18 cellular contexts compared by ENCODE assay signal in the genomic region with DNA sequence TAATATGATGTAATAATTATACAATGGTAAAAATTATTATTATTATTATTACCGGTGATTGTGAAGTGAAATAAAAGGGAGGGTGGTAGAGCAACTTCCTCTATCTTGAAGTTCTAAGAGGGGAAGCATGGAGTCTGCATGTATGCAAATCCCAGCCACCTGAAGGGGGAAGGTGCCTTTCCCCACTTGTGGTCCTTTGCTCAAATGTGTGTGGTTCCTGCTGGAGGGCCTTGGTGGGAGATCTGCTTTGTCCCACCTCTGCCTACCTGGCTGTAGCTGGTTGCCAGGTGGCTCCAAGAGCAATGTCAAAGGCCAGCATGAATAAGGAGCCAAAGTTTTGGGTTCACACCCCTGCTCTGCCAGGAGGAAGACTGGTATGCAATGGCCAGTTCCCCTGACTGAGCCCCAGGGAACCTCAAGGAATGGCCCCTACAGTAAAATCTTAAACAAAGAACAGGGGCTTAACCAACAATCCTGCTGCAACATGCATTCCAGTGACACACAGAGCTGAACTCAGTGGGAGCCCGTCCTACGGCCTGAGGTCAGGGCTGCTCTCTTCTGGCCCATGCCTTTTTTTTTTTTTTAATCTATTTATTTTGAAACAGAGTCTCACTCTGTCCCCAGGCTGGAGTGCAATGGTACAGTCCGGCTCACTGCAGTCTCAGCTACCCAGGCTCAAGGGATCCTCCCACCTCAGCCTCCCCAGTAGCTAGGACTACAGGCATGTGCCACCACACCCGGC. TPM values are rescaled to one million over a fixed set of nuclear protein-coding genes. Genes with fewer than 3 reads are reported as not detected.
DNase-seq lines count a peak whose midpoint lies in the region; ATAC-seq and TF ChIP-seq lines count a peak whose summit lies in the region.
"Had no signal": no experiment of that assay in that cellular context is flagged by ENCODE, and none has a peak within 500 bp of the region (broad histone marks: within the 10 kb centered on the region; RNA-seq: fewer than 3 reads in every experiment).

No MANE protein-coding gene starts in this region.

- no peak overlapping the region for H3K4me3 ChIP-seq in H7 (ENCODE audit: insufficient read depth, low read depth, low read length)
- no peak overlapping the region for H3K4me3 ChIP-seq in osteoblast (ENCODE audit: insufficient read depth, low read length)
- no peak overlapping the region for H3K4me3 ChIP-seq in upper lobe of left lung
- H3K4me3 ChIP-seq: adrenal gland, gastrocnemius medialis, right lobe of liver, tibial artery had no signal

- TF ChIP-seq POLR2A in Raji (IDR thresholded peaks at IDR 0.05; ENCODE audit: insufficient read depth, low read depth, low read length) (peak; percentile 60), upper lobe of left lung (IDR thresholded peaks at IDR 0.05) (no peak)

- H4K20me1 ChIP-seq in osteoblast (ENCODE audit: insufficient read depth, low read length) = no peaks in the 10 kb centered on the region

- no peak overlapping the region for H3K27ac ChIP-seq in osteoblast (ENCODE audit: low read depth, low read length)
- H3K27ac ChIP-seq in upper lobe of left lung = no peak overlapping the region
- no peak overlapping the region for H3K27ac ChIP-seq in caudate nucleus (ENCODE audit: low read depth, low read length)
- H3K27ac ChIP-seq: adrenal gland, gastrocnemius medialis, right lobe of liver, tibial artery had no signal

- no peak overlapping the region for H2AFZ ChIP-seq in osteoblast (ENCODE audit: low read length)

- H3K4me1 ChIP-seq in osteoblast (ENCODE audit: insufficient read depth, low read length) (no peaks in the 10 kb centered on the region), upper lobe of left lung (peaks cover 9 to 23% (median 11%) of the 10 kb centered on the region in 4 donors)
- H3K4me1 ChIP-seq: adrenal gland, right lobe of liver, tibial artery had no signal

- H3K4me2 ChIP-seq in osteoblast (ENCODE audit: insufficient read depth, low read length) = no peak overlapping the region

- TF ChIP-seq EP300 in upper lobe of left lung (IDR thresholded peaks at IDR 0.05) = no peak

- TF ChIP-seq CTCF in osteoblast (IDR thresholded peaks at IDR 0.05; ENCODE audit: extremely low read depth, low read depth, low read length) (no peak), upper lobe of left lung (IDR thresholded peaks at IDR 0.05) (no peak)

- DNase-seq in H7 (peak; percentile 79), osteoblast (ENCODE audit: insufficient read length, low spot score, missing footprints) (peak; percentile 72), upper lobe of left lung (no peak), caudate nucleus (lab: John Stamatoyannopoulos, UW) (no peak)
- DNase-seq: activated CD4-positive, alpha-beta T cell treated with anti-CD3 and anti-CD28 coated beads, Interleukin-2, amount 10 ng/mL, durations not matched to agents 24 days and 14 days; activated T-cell treated with anti-CD3 and anti-CD28 coated beads, Interleukin-2, amount 50 U/mL, for 4 hours; adrenal gland; C1 segment of cervical spinal cord; cerebellar nuclear complex; gastrocnemius medialis; NCI-H2107; NCI-H82; nucleus accumbens; right lobe of liver; SHP77; stimulated activated CD4-positive, alpha-beta T cell treated with anti-CD3 and anti-CD28 coated beads, Interleukin-2, amount 100 ng/mL, for 48 hours; tibial artery had no signal

- no peaks in the 10 kb centered on the region for H3K79me2 ChIP-seq in osteoblast (ENCODE audit: insufficient read depth, low read length)

- H3K9me3 ChIP-seq in osteoblast (ENCODE audit: low read depth, low read length) = no peaks in the 10 kb centered on the region
- no peaks in the 10 kb centered on the region for H3K9me3 ChIP-seq in upper lobe of left lung
- H3K9me3 ChIP-seq: adrenal gland, gastrocnemius medialis, right lobe of liver, tibial artery had no signal

- WGBS in upper lobe of left lung, 2 donors = 85% methylated on average over 5 of the region's 5 CpGs

- peaks cover 18% of the 10 kb centered on the region for H3K36me3 ChIP-seq in H7 (replicated peaks; ENCODE audit: control insufficient read depth, insufficient read depth, low read length)
- H3K36me3 ChIP-seq in osteoblast (ENCODE audit: insufficient read depth, low read length) = peaks cover 5% of the 10 kb centered on the region
- H3K36me3 ChIP-seq in upper lobe of left lung = peaks cover 0 to 13% (median 6%) of the 10 kb centered on the region in 4 donors
- H3K36me3 ChIP-seq: adrenal gland, gastrocnemius medialis, right lobe of liver had no signal

- H3K27me3 ChIP-seq in H7 (ENCODE audit: control insufficient read depth, insufficient read depth, low read length) (no peaks in the 10 kb centered on the region), osteoblast (ENCODE audit: insufficient read depth, low read length) (no peaks in the 10 kb centered on the region), upper lobe of left lung (no peaks in the 10 kb centered on the region)
- H3K27me3 ChIP-seq: adrenal gland, right lobe of liver had no signal

- no peak for ATAC-seq in upper lobe of left lung (ENCODE audit: low FRiP score in 2 of 2)
- ATAC-seq: activated T-cell treated with anti-CD3 and anti-CD28 coated beads, Interleukin-2, amount 50 U/mL, for 4 hours; gastrocnemius medialis; right lobe of liver had no signal

RNA-seq across cellular contexts. Expression of a gene that starts 8.5 kb away (rescaled TPM):
- 66.0 and 73.9 TPM in 2 replicates for total RNA-seq in H7 (2014; rRNA removed; shearing (Covaris generic))
- total RNA-seq in osteoblast (12.1 and 19.5 TPM in 2 replicates), upper lobe of left lung (10 to 100 TPM in 2 of 6 donors, 1 to 10 TPM in 4; 3.6 to 18.2 (median 9.4) TPM)

RNA-seq across cellular contexts. Expression of a gene that starts 18.8 kb away (rescaled TPM):
- 30.6 and 35.1 TPM in 2 replicates for total RNA-seq in H7 (2014; rRNA removed; shearing (Covaris generic))
- total RNA-seq in osteoblast = 36.6 and 38.6 TPM in 2 replicates
- total RNA-seq in upper lobe of left lung = 100 to 1,000 TPM in 5 of 6 donors, 10 to 100 TPM in 1; 27.2 to 153 (median 129) TPM

RNA-seq across cellular contexts. Expression of a gene that starts 19.2 kb away (rescaled TPM):
- total RNA-seq in H7 (2014; rRNA removed; shearing (Covaris generic)) = 2.7 and 6.1 TPM in 2 replicates
- total RNA-seq in osteoblast = 10.9 and 13.0 TPM in 2 replicates
- 100 to 1,000 TPM in 4 of 6 donors, 10 to 100 TPM in 2; 29.5 to 186 (median 115) TPM for total RNA-seq in upper lobe of left lung

RNA-seq across cellular contexts. Expression of a gene that starts 26.4 kb away (rescaled TPM):
- 93.8 and 123 TPM in 2 replicates for total RNA-seq in H7 (2014; rRNA removed; shearing (Covaris generic))
- 39.8 and 46.0 TPM in 2 replicates for total RNA-seq in osteoblast
- total RNA-seq in upper lobe of left lung = 10 to 100 TPM; 10.5 to 72.8 (median 55.1) TPM

RNA-seq across cellular contexts. Expression of a gene that starts 38.7 kb away (rescaled TPM):
- total RNA-seq in H7 (2014; rRNA removed; shearing (Covaris generic)) = not detected in 2 replicates
- not detected in 2 replicates for total RNA-seq in osteoblast
- total RNA-seq in upper lobe of left lung = 10 to 100 TPM in 2 of 6 donors, 1 to 10 TPM in 4; 3.8 to 27.2 (median 5.3) TPM

Comparison
In these comparisons a context has a peak if more than half of its experiments do, and no peak if none do; other contexts are left out.
1. DNase-seq: peak in H7 (single experiment) and osteoblast (single experiment); none in upper lobe of left lung (0 of 2) and caudate nucleus (0 of 61).